ENCODE assay signal across 12 cellular contexts in the genomic region with DNA sequence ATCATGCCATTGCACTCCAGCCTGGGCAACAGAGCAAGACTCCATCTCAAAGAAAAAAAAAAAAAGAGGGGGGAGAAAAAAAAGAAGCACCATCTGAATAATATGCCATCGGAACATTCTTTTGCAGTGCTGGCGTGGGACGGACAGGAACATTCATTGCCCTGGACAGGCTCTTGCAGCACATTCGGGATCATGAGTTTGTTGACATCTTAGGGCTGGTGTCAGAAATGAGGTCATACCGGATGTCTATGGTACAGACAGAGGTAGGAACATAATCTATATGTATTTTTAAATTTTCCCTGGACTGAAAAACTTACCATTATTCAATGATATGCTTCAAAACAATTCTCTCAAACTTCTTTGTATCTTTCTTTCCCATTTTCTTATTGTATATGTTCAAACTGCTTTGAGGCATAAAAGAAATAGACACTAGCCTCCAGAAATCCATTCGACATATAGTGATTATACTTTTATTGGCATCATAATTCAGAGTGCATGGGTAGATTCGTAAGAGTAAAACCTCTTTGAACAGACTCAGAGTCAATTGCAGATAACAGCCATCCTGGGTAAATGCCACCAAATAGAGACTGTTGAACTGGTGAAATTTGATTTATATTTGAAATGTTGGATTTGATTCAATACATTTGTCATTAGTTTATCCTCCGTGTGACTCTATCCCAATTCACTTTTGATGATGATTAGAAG.
DNase-seq lines count a peak whose midpoint lies in the region; ATAC-seq, FAIRE-seq and TF ChIP-seq lines count a peak whose summit lies in the region.
"Had no signal": no experiment of that assay in that cellular context is flagged by ENCODE, and none has a peak within 500 bp of the region (broad histone marks: within the 10 kb centered on the region; RNA-seq: fewer than 3 reads in every experiment).

No MANE protein-coding gene starts in this region.

- H3K4me1 ChIP-seq in astrocyte (ENCODE audit: insufficient read depth, low read length) (peaks cover 2% of the 10 kb centered on the region), thyroid gland (peaks cover 0 to 3% of the 10 kb centered on the region in 2 donors)
- H3K4me1 ChIP-seq: adrenal gland had no signal

- no peak for ATAC-seq in CD4-positive, alpha-beta T cell (ENCODE audit: poor library complexity)

- H3K79me2 ChIP-seq in astrocyte (ENCODE audit: insufficient read depth, low read length) = no peaks in the 10 kb centered on the region

- H3K27me3 ChIP-seq in CD4-positive, alpha-beta T cell (ENCODE audit: control insufficient read depth, insufficient read depth, low read length) = no peaks in the 10 kb centered on the region
- H3K27me3 ChIP-seq in astrocyte (ENCODE audit: insufficient read depth, low read length) (peaks cover 3% of the 10 kb centered on the region), thyroid gland (no peaks in the 10 kb centered on the region)
- H3K27me3 ChIP-seq: adrenal gland had no signal

- no peaks in the 10 kb centered on the region for H3K36me3 Mint-ChIP-seq in CD4-positive, alpha-beta T cell (ENCODE audit: low read depth)
- H3K36me3 Mint-ChIP-seq in astrocyte (ENCODE audit: low read depth, unreplicated experiment) = no peaks in the 10 kb centered on the region
- H3K36me3 Mint-ChIP-seq in nephron progenitor cell (ENCODE audit: low read depth) = no peaks in the 10 kb centered on the region

- H3K4me1 Mint-ChIP-seq in CD4-positive, alpha-beta T cell (ENCODE audit: low read depth) = peaks cover 10% of the 10 kb centered on the region
- H3K4me1 Mint-ChIP-seq in astrocyte (ENCODE audit: low read depth, unreplicated experiment) = no peaks in the 10 kb centered on the region
- H3K4me1 Mint-ChIP-seq in nephron progenitor cell = peaks cover 16% of the 10 kb centered on the region

- no peak overlapping the region for H3K4me3 ChIP-seq in astrocyte (ENCODE audit: insufficient read depth, low read depth, low read length)
- no peak overlapping the region for H3K4me3 ChIP-seq in thyroid gland (replicated peaks in 1 of 3)
- H3K4me3 ChIP-seq: GM12878 had no signal

- TF ChIP-seq CTCF in CD4-positive, alpha-beta T cell (IDR thresholded peaks at IDR 0.05) = no peak
- TF ChIP-seq CTCF in astrocyte (IDR thresholded peaks at IDR 0.05; ENCODE audit: insufficient read depth, low read depth, low read length) (no peak), nephron progenitor cell (IDR thresholded peaks at IDR 0.05) (no peak), thyroid gland (IDR thresholded peaks at IDR 0.05) (no peak)

- no peak overlapping the region for H3K27ac ChIP-seq in CD4-positive, alpha-beta T cell (ENCODE audit: low read depth, low read length)
- H3K27ac ChIP-seq in astrocyte (ENCODE audit: low read depth, low read length) (no peak overlapping the region), thyroid gland (no peak overlapping the region)
- H3K27ac ChIP-seq: adrenal gland had no signal

- CTCF ChIA-PET in CD4-positive, alpha-beta T cell (lab: Charles Lee) = interaction anchor here (0.8 to 9.7 kb wide), 19 partner anchors 9 to 312 kb away, joined by 3 to 117 read pairs (median 4); no protein-coding TSS in a partner anchor

- no peaks in the 10 kb centered on the region for H3K27me3 Mint-ChIP-seq in CD4-positive, alpha-beta T cell
- H3K27me3 Mint-ChIP-seq in astrocyte (ENCODE audit: low read depth, unreplicated experiment) (peaks cover 2% of the 10 kb centered on the region), nephron progenitor cell (ENCODE audit: low read depth, poor library complexity) (peaks cover 5% of the 10 kb centered on the region)
- H3K27me3 Mint-ChIP-seq: dendritic cell treated with granulocyte-macrophage colony-stimulating factor and Interleukin-4, amounts not matched to agents 40 ng/mL and 50 ng/mL, for 4 days; IgD-negative memory B cell had no signal

- no peaks in the 10 kb centered on the region for H4K20me1 ChIP-seq in astrocyte (ENCODE audit: insufficient read depth, low read length)

- FAIRE-seq in astrocyte (lab: Jason Lieb, UNC) = no peak

- POLR2A ChIA-PET in CD4-positive, alpha-beta T cell (lab: Charles Lee) = interaction anchor here (1.3 to 1.5 kb wide), 3 partner anchors 26 to 266 kb away, joined by 3 to 6 read pairs (median 4); no protein-coding TSS in a partner anchor

- H3K9me3 ChIP-seq in CD4-positive, alpha-beta T cell (ENCODE audit: control insufficient read depth, low read length) = no peaks in the 10 kb centered on the region
- H3K9me3 ChIP-seq in astrocyte (ENCODE audit: insufficient read depth, low read depth, low read length) (no peaks in the 10 kb centered on the region), thyroid gland (no peaks in the 10 kb centered on the region)
- H3K9me3 ChIP-seq: adrenal gland had no signal

- 80 to 81% methylated on average over 8 of the region's 8 CpGs for WGBS in thyroid gland, 2 donors

- no peaks in the 10 kb centered on the region for H3K9me3 Mint-ChIP-seq in CD4-positive, alpha-beta T cell
- H3K9me3 Mint-ChIP-seq in astrocyte (ENCODE audit: unreplicated experiment) (no peaks in the 10 kb centered on the region), nephron progenitor cell (no peaks in the 10 kb centered on the region)
- H3K9me3 Mint-ChIP-seq: dendritic cell treated with granulocyte-macrophage colony-stimulating factor and Interleukin-4, amounts not matched to agents 40 ng/mL and 50 ng/mL, for 4 days; IgD-negative memory B cell; T-helper 1 cell treated with Interleukin-12 subunit alpha and Interleukin-12 subunit beta and Interleukin-4 antibody, amounts not matched to agents 30 μg/mL and 1 μg/mL, for 36 hours had no signal

- peak overlapping the region; percentile 66 for H3K9ac ChIP-seq in astrocyte (ENCODE audit: low read length)

- TF ChIP-seq POLR2A in thyroid gland (IDR thresholded peaks at IDR 0.05) = no peak

- no peak overlapping the region for H3K27ac Mint-ChIP-seq in CD4-positive, alpha-beta T cell
- no peak overlapping the region for H3K27ac Mint-ChIP-seq in astrocyte (ENCODE audit: unreplicated experiment)
- H3K27ac Mint-ChIP-seq in nephron progenitor cell = no peak overlapping the region
- H3K27ac Mint-ChIP-seq: dendritic cell treated with granulocyte-macrophage colony-stimulating factor and Interleukin-4, amounts not matched to agents 40 ng/mL and 50 ng/mL, for 4 days; T-helper 1 cell treated with Interleukin-12 subunit alpha and Interleukin-12 subunit beta and Interleukin-4 antibody, amounts not matched to agents 30 μg/mL and 1 μg/mL, for 36 hours had no signal

- no peak for DNase-seq in CD4-positive, alpha-beta T cell
- DNase-seq in HCEC 1CT = peak; percentile 39
- no peak for DNase-seq in astrocyte (ENCODE audit: low read depth)
- DNase-seq in nephron progenitor cell = no peak
- DNase-seq in NCI-H1105 (lab: John Stamatoyannopoulos, UW) = no peak
- DNase-seq in thyroid gland = no peak
- DNase-seq in NCI-H1436 treated with DMSO at 0.1 percent for 48 hours (lab: John Stamatoyannopoulos, UW) = no peak

- peak overlapping the region; percentile 78 for H3K4me3 Mint-ChIP-seq in CD4-positive, alpha-beta T cell
- peak overlapping the region; percentile 6 for H3K4me3 Mint-ChIP-seq in astrocyte (ENCODE audit: unreplicated experiment)
- peak overlapping the region; percentile 78 for H3K4me3 Mint-ChIP-seq in nephron progenitor cell
- H3K4me3 Mint-ChIP-seq: dendritic cell treated with granulocyte-macrophage colony-stimulating factor and Interleukin-4, amounts not matched to agents 40 ng/mL and 50 ng/mL, for 4 days had no signal

- intact Hi-C loops in CD4-positive, alpha-beta T cell (cut with DNase I, micrococcal nuclease) = loop anchor here (1.0 to 5.0 kb wide), 4 partner anchors 198 to 310 kb away; a partner anchor contains a TSS
- intact Hi-C loops in thyroid gland (cut with DNase I) = loop anchor here (2.0 to 10.0 kb wide), 3 partner anchors 55 to 315 kb away; no protein-coding TSS in a partner anchor

- peak overlapping the region; percentile 84 for H3K4me2 ChIP-seq in astrocyte (ENCODE audit: low read length)

- H2AFZ ChIP-seq in astrocyte (ENCODE audit: low read depth, low read length) = no peak overlapping the region

- H3K36me3 ChIP-seq in astrocyte (ENCODE audit: insufficient read depth, low read length) = no peaks in the 10 kb centered on the region
- H3K36me3 ChIP-seq in thyroid gland = no peaks in the 10 kb centered on the region
- H3K36me3 ChIP-seq: adrenal gland had no signal

Comparison
In these comparisons a context has a peak if more than half of its experiments do, and no peak if none do; other contexts are left out.
1. H3K4me3 Mint-ChIP-seq: peak in every context shown above with its lines; median percentile 78 in CD4-positive, alpha-beta T cell; 78 in nephron progenitor cell; 6 in astrocyte.